ENCODE assay signal across 10 cellular contexts in the genomic region with DNA sequence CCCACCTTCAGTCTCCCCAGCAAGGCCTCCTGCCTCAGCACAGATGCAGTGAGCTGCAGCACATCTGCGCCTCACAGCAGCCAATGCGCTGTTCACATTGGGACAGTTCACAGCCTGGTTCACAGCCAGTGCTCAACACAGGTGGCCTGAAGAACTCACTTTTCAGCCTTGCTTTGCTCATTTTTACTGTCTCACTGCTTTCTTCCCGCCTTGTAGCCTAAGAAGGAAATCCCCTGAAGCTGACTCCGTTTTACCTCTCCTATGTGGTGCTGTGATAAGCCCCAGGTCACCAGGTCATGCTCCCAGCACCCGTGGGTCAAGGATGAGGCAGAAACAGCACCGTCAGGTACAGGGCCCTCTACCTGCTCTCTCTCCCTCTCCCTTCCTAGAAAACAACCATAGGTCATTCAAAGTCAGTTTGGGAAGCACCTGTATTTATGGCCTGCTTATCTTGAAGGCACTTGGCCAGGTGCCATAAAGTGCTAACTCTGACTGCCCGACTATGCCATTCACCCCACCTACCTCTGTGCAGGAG. TPM values are rescaled to one million over a fixed set of nuclear protein-coding genes. Genes with fewer than 3 reads are reported as not detected.
DNase-seq lines count a peak whose midpoint lies in the region; ATAC-seq, FAIRE-seq and TF ChIP-seq lines count a peak whose summit lies in the region.
"Had no signal": no experiment of that assay in that cellular context is flagged by ENCODE, and none has a peak within 500 bp of the region (broad histone marks: within the 10 kb centered on the region; RNA-seq: fewer than 3 reads in every experiment).

No MANE protein-coding gene starts in this region.

- no peaks in the 10 kb centered on the region for H3K79me2 ChIP-seq in HepG2 (ENCODE audit: insufficient read depth, low read length)

- no peaks in the 10 kb centered on the region for H3K36me3 Mint-ChIP-seq in activated naive CD8-positive, alpha-beta T cell

- POLR2A ChIA-PET in HepG2 (lab: Yijun Ruan, JAX), result no interaction called here

- H3K9me3 ChIP-seq in HepG2 (ENCODE audit: low read length), result no peaks in the 10 kb centered on the region
- no peaks in the 10 kb centered on the region for H3K9me3 ChIP-seq in right lobe of liver
- H3K9me3 ChIP-seq in transverse colon, result no peaks in the 10 kb centered on the region
- H3K9me3 ChIP-seq: BLaER1 treated with 17β-estradiol and CSF1 and Interleukin-3, amounts not matched to agents 10 nM and 100 nM; left lung had no signal

- peaks cover 19 to 50% of the 10 kb centered on the region in 2 experiments for H3K27me3 ChIP-seq in HepG2 (ENCODE audit: control insufficient read depth in 1 of 2, insufficient read depth in 2 of 2, low read length in 2 of 2)
- H3K27me3 ChIP-seq in right lobe of liver, result no peaks in the 10 kb centered on the region
- no peaks in the 10 kb centered on the region for H3K27me3 ChIP-seq in transverse colon

- 30% methylated on average over 7 of the region's 7 CpGs for WGBS in HepG2 (ENCODE audit: low lambda C conversion rate)
- WGBS in right lobe of liver (ENCODE audit: insufficient coverage, low coverage, low lambda C conversion rate, missing lambda C conversion rate), result 56% methylated on average over 7 of the region's 7 CpGs
- 57% methylated on average over 7 of the region's 7 CpGs; no CpG with 5 or more reads in 1 of the 2 donors for WGBS in transverse colon (ENCODE audit: low coverage in 1 of 2), 2 donors

- no peak overlapping the region for H3K27ac ChIP-seq in HepG2 (ENCODE audit: extremely low read length, insufficient read depth, low read length)
- no peak overlapping the region for H3K27ac ChIP-seq in right lobe of liver
- peak overlapping the region in 3 of 4 donors; percentile 13 to 35 (median 32) for H3K27ac ChIP-seq in transverse colon
- H3K27ac ChIP-seq: BLaER1 treated with 17β-estradiol and CSF1 and Interleukin-3, amounts not matched to agents 10 nM and 100 nM; left lung had no signal

- TF ChIP-seq POLR2A in HepG2 (IDR thresholded peaks at IDR 0.05; ENCODE audit: insufficient read depth in 1 of 2, low read depth in 2 of 2, low read length in 2 of 2) (no peak), right lobe of liver (IDR thresholded peaks at IDR 0.05) (no peak), transverse colon (IDR thresholded peaks at IDR 0.05) (no peak), GM12891 (IDR thresholded peaks at IDR 0.05; ENCODE audit: low read depth, low read length) (no peak)

- intact Hi-C loops in HepG2 (cut with micrococcal nuclease; ENCODE audit: unreplicated experiment) (loop anchor here (5.0 to 10.0 kb wide), 2 partner anchors 104 to 184 kb away; a partner anchor contains a TSS), right lobe of liver (cut with DNase I) (loop anchor here in 1 of 2 donors (10.0 kb wide), 1 partner anchor 116 kb away; no protein-coding TSS in a partner anchor), transverse colon (cut with DNase I; ENCODE audit: low total_unique reads) (loop anchor here (10.0 kb wide), 1 partner anchor 624 kb away; no protein-coding TSS in a partner anchor)

- H3K4me3 ChIP-seq in HepG2 (replicated peaks in 1 of 3; ENCODE audit: insufficient read depth in 1 of 3, low read depth in 2 of 3, low read length in 3 of 3), result no peak overlapping the region
- no peak overlapping the region for H3K4me3 ChIP-seq in right lobe of liver
- peak overlapping the region in 1 of 4 donors; percentile 70 for H3K4me3 ChIP-seq in transverse colon

- CTCF ChIA-PET in HepG2 (lab: Yijun Ruan, JAX; ENCODE audit: low intra/inter-chr PET ratio, low total read pairs), result no interaction called here

- TF ChIP-seq EP300 in HepG2 (IDR thresholded peaks at IDR 0.05; ENCODE audit: low read depth in 2 of 2, low read length in 2 of 2) (no peak), HepG2 (CRISPR knock-in tag; IDR thresholded peaks at IDR 0.05; ENCODE audit: borderline replicate concordance) (no peak), transverse colon (IDR thresholded peaks at IDR 0.05; ENCODE audit: low read depth) (no peak)

- DNase-seq in HepG2 (ENCODE audit: low spot score) (no peak), right lobe of liver (no peak), left kidney (ENCODE audit: low read depth, low spot score) (peak; percentile 32), transverse colon (peak; percentile 74), cortex of kidney (lab: John Stamatoyannopoulos, UW) (no peak), cerebellar nuclear complex (lab: John Stamatoyannopoulos, UW) (no peak), GM12891 (ENCODE audit: insufficient read length, low spot score) (no peak)
- DNase-seq: left lung had no signal

- H3K4me1 Mint-ChIP-seq in activated naive CD8-positive, alpha-beta T cell (ENCODE audit: low read depth), result peaks cover 85% of the 10 kb centered on the region

- peak overlapping the region; percentile 95 for H3K27ac Mint-ChIP-seq in activated naive CD8-positive, alpha-beta T cell

- no peak for TF ChIP-seq CTCF in HepG2 (CRISPR knock-in tag; IDR thresholded peaks at IDR 0.05)
- no peak for TF ChIP-seq CTCF in right lobe of liver (IDR thresholded peaks at IDR 0.05)
- TF ChIP-seq CTCF in transverse colon (IDR thresholded peaks at IDR 0.05), result no peak

- in situ Hi-C loops in HepG2 (cut with HindIII; ENCODE audit: extremely low pct_ligation_motif_present, low pct_unique_long_range_greater_than_20kb) (loop anchor here (10.0 kb wide), 1 partner anchor 214 kb away; no protein-coding TSS in a partner anchor), transverse colon (cut with MboI; ENCODE audit: low pct_ligation_motif_present in 1 of 4, low pct_unique_long_range_greater_than_20kb in 1 of 4, low sequenced_read_pairs in 3 of 4) (no loop called here)

- FAIRE-seq in HepG2 (lab: Jason Lieb, UNC), result peak; percentile 30
- FAIRE-seq in GM12891 (lab: Jason Lieb, UNC), result no peak

- peak overlapping the region; percentile 89 for H3K4me3 Mint-ChIP-seq in activated naive CD8-positive, alpha-beta T cell

- H3K9me3 Mint-ChIP-seq in activated naive CD8-positive, alpha-beta T cell (ENCODE audit: low read depth), result no peaks in the 10 kb centered on the region

- BruUV-seq in HepG2 (replicated peaks; lab: Mats Ljungman, UMichigan), result no TSS peak

- no peak overlapping the region for H2AFZ ChIP-seq in HepG2 (ENCODE audit: low read length)

- H4K20me1 ChIP-seq in HepG2 (ENCODE audit: insufficient read depth, low read length), result no peaks in the 10 kb centered on the region

- TF ChIP-seq RAD21 in HepG2 (CRISPR knock-in tag; IDR thresholded peaks at IDR 0.05), result no peak

- H3K27me3 Mint-ChIP-seq in activated naive CD8-positive, alpha-beta T cell, result no peaks in the 10 kb centered on the region

- no peak overlapping the region for H3K9ac ChIP-seq in HepG2 (ENCODE audit: insufficient read depth, low read depth, low read length)

- H3K4me1 ChIP-seq in HepG2 (ENCODE audit: insufficient read depth, low read length) (peaks cover 33% of the 10 kb centered on the region), right lobe of liver (peaks cover 0 to 18% (median 0%) of the 10 kb centered on the region in 4 donors), transverse colon (peaks cover 11 to 40% (median 34%) of the 10 kb centered on the region in 4 donors)

- H3K4me2 ChIP-seq in HepG2 (ENCODE audit: low read depth, low read length), result no peak overlapping the region

- ATAC-seq in HepG2 (no peak), right lobe of liver (no peak)
- ATAC-seq: left lung had no signal

- no peaks in the 10 kb centered on the region for H3K36me3 ChIP-seq in HepG2 (replicated peaks in 1 of 2; ENCODE audit: control insufficient read depth in 1 of 2, insufficient read depth in 2 of 2, low read length in 2 of 2)
- H3K36me3 ChIP-seq in right lobe of liver, result no peaks in the 10 kb centered on the region
- no peaks in the 10 kb centered on the region for H3K36me3 ChIP-seq in transverse colon
- H3K36me3 ChIP-seq: BLaER1 treated with 17β-estradiol and CSF1 and Interleukin-3, amounts not matched to agents 10 nM and 100 nM had no signal

TF ChIP-seq in HepG2, 621 proteins besides CTCF, POLR2A, EP300 and RAD21 (continues in another document):
- no peak for TF ChIP-seq SMAD3 (CRISPR knock-in tag; IDR thresholded peaks at IDR 0.05)

TF ChIP-seq in GM12891, 5 proteins besides CTCF, POLR2A, EP300 and RAD21:
- no peak for TF ChIP-seq TAF1 (IDR thresholded peaks at IDR 0.05; ENCODE audit: low read depth, low read length)
- TF ChIP-seq POLR2AphosphoS5 (IDR thresholded peaks at IDR 0.05; ENCODE audit: low read depth, low read length), result no peak
- no peak for TF ChIP-seq SPI1 (IDR thresholded peaks at IDR 0.05; ENCODE audit: low read depth, low read length)
- TF ChIP-seq PAX5 (IDR thresholded peaks at IDR 0.05; ENCODE audit: insufficient read depth, low read length, severe bottlenecking), result no peak
- no peak for TF ChIP-seq POU2F2 (IDR thresholded peaks at IDR 0.05; ENCODE audit: low read depth, low read length)

RNA-seq across cellular contexts. Expression of a gene that starts 1.1 kb away (rescaled TPM):
- total RNA-seq in HepG2 (2016; rRNA removed; fragmentation: Illumina TruSeq; extraction: Trizol) (0.22 and 0.27 TPM in 2 replicates), right lobe of liver (1 to 10 TPM in 3 of 6 experiments, under 1 TPM in 3; 0.35 to 2.0 (median 0.96) TPM), transverse colon (10 to 100 TPM in 1 of 4 donors, 1 to 10 TPM in 3; 1.1 to 12.5 (median 2.7) TPM)
- total RNA-seq in HepG2 (2016; cell fraction: cytosol; rRNA removed; fragmentation: Illumina TruSeq; extraction: Trizol; ENCODE audit: low read depth), result 0.10 TPM in 1 of 2 replicates, not detected in the other
- 0.18 and 0.26 TPM in 2 replicates for total RNA-seq in HepG2 (2016; cell fraction: insoluble cytoplasmic fraction; rRNA removed; fragmentation: Illumina TruSeq; extraction: Trizol)
- total RNA-seq in HepG2 (2016; cell fraction: membrane; rRNA removed; fragmentation: Illumina TruSeq; extraction: Trizol), result 0.17 and 0.25 TPM in 2 replicates
- 0.19 and 0.50 TPM in 2 replicates for total RNA-seq in HepG2 (2016; cell fraction: nucleus; rRNA removed; fragmentation: Illumina TruSeq; extraction: Trizol)
- polyA plus RNA-seq in HepG2 (2011; rRNA removed), result 0.26 and 0.38 TPM in 2 replicates
- 0.11 and 0.26 TPM in 2 replicates for polyA plus RNA-seq in HepG2 (2011; cell fraction: cytosol; rRNA removed)
- polyA plus RNA-seq in HepG2 (2011; cell fraction: nucleus; rRNA removed), result 0.16 and 0.28 TPM in 2 replicates
- 0.17 and 0.43 TPM in 2 replicates for polyA plus RNA-seq in HepG2 (2012)
- 0.01 and 0.02 TPM in 2 replicates for polyA plus RNA-seq in HepG2 (2016; cell fraction: cytosol; fragmentation: Illumina TruSeq; extraction: Trizol; ENCODE audit: low read depth)
- 0.12 and 0.17 TPM in 2 replicates for polyA plus RNA-seq in HepG2 (2016; cell fraction: insoluble cytoplasmic fraction; fragmentation: Illumina TruSeq; extraction: Trizol; ENCODE audit: low read depth)
- polyA plus RNA-seq in HepG2 (2016; cell fraction: membrane; fragmentation: Illumina TruSeq; extraction: Trizol; ENCODE audit: low read depth), result 0.05 and 0.13 TPM in 2 replicates
- 0.21 and 0.28 TPM in 2 replicates for polyA plus RNA-seq in HepG2 (2016; cell fraction: nucleus; fragmentation: Illumina TruSeq; extraction: Trizol; ENCODE audit: insufficient read depth, low read depth)
- polyA minus RNA-seq in HepG2 (2011; rRNA and poly(A)+ RNA removed; ENCODE audit: low replicate concordance), result 0.02 and 0.26 TPM in 2 replicates
- polyA minus RNA-seq in HepG2 (2011; cell fraction: cytosol; rRNA and poly(A)+ RNA removed), result 0.59 and 0.62 TPM in 2 replicates
- polyA minus RNA-seq in HepG2 (2011; cell fraction: nucleus; rRNA and poly(A)+ RNA removed), result 0.90 and 0.99 TPM in 2 replicates
- 0.10 TPM for polyA plus RNA-seq in GM12891 (2012; ENCODE audit: low read depth, missing spikeins)

Comparison
In these comparisons a context has a peak if more than half of its experiments do, and no peak if none do; other contexts are left out.
1. DNase-seq: peak in left kidney (single experiment) and transverse colon (single experiment); none in HepG2 (single experiment), right lobe of liver (0 of 3), cortex of kidney (single experiment), cerebellar nuclear complex (0 of 2) and GM12891 (single experiment).
2. H3K27ac ChIP-seq: peak in transverse colon (3 of 4); none in HepG2 (single experiment) and right lobe of liver (0 of 3).